In the genomic region with DNA sequence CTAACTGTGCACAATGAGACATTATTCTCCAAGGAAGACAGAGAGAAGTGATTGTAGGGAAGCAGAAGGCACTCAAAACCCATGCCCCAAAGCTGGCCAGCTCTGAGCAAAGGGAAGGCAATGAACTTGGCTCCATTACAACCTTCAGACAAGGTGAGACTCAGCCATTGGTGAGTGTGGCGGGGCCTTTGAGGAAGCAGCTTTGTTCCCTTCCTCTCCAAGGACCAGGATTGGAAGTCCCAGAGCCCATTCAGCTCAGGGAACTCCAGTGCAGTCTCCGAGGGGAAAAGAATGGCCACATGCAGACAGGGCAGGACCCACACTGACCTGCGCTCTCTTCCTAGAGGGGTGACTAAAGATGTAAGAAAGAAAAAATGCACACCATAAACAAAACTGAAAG, we compare ENCODE assay signal across 17 cellular contexts. TPM values are rescaled to one million over a fixed set of nuclear protein-coding genes. Genes with fewer than 3 reads are reported as not detected.
DNase-seq lines count a peak whose midpoint lies in the region; ATAC-seq, FAIRE-seq and TF ChIP-seq lines count a peak whose summit lies in the region.
"Had no signal": no experiment of that assay in that cellular context is flagged by ENCODE, and none has a peak within 500 bp of the region (broad histone marks: within the 10 kb centered on the region; RNA-seq: fewer than 3 reads in every experiment).

No MANE protein-coding gene starts in this region.

- H3K27ac ChIP-seq in IMR-90 (ENCODE audit: insufficient read depth, low read length) (no peak overlapping the region), endothelial cell of umbilical vein (ENCODE audit: insufficient read depth, low read depth, low read length) (peak overlapping the region; percentile 6), mesodermal cell (ENCODE audit: low read depth, low read length, severe bottlenecking) (peak overlapping the region; percentile 83), stomach smooth muscle (ENCODE audit: low read length) (peak overlapping the region; percentile 24)
- H3K27ac ChIP-seq: SJSA1 had no signal

- H3K27me3 ChIP-seq in IMR-90 (ENCODE audit: control insufficient read depth, insufficient read depth, low read length) (no peaks in the 10 kb centered on the region), endothelial cell of umbilical vein (ENCODE audit: control insufficient read depth in 2 of 2, insufficient read depth in 2 of 2, low read length in 2 of 2) (no peaks in the 10 kb centered on the region), stomach smooth muscle (ENCODE audit: control insufficient read depth in 1 of 2, insufficient read depth in 2 of 2, low read length in 2 of 2) (no peaks in the 10 kb centered on the region)
- H3K27me3 ChIP-seq: body of pancreas, SJSA1 had no signal

- H4K8ac ChIP-seq in IMR-90 (ENCODE audit: low read depth in 2 of 2, low read length in 2 of 2) = no peak overlapping the region

- H4K20me1 ChIP-seq in IMR-90 (ENCODE audit: insufficient read depth, low read length) (peaks cover 66% of the 10 kb centered on the region), endothelial cell of umbilical vein (replicated peaks; ENCODE audit: control insufficient read depth, extremely low read depth, insufficient read depth, low read length) (peaks cover 3% of the 10 kb centered on the region)

- H3K4me1 ChIP-seq in IMR-90 (ENCODE audit: control insufficient read depth, insufficient read depth, low read length) (peaks cover 10% of the 10 kb centered on the region), endothelial cell of umbilical vein (ENCODE audit: control insufficient read depth, extremely low read depth, insufficient read depth, low read length) (peaks cover 14% of the 10 kb centered on the region), mesodermal cell (ENCODE audit: control insufficient read depth, insufficient read depth, low read length, poor library complexity, severe bottlenecking) (peaks cover 38% of the 10 kb centered on the region), stomach smooth muscle (ENCODE audit: control insufficient read depth, insufficient read depth, low read length) (peaks cover 17% of the 10 kb centered on the region)
- H3K4me1 ChIP-seq: HAP-1 had no signal

- H3K9ac ChIP-seq in IMR-90 (ENCODE audit: low read depth, low read length) (no peak overlapping the region), endothelial cell of umbilical vein (replicated peaks; ENCODE audit: extremely low read depth, insufficient read depth, low read length) (no peak overlapping the region), stomach smooth muscle (ENCODE audit: low read length in 2 of 2) (no peak overlapping the region)

- BruUV-seq in IMR-90 (replicated peaks; lab: Mats Ljungman, UMichigan) = no TSS peak
- BruUV-seq in endothelial cell of umbilical vein (replicated peaks; lab: Mats Ljungman, UMichigan) = no TSS peak

- H3K79me1 ChIP-seq in IMR-90 (ENCODE audit: low read depth in 1 of 2, low read length in 2 of 2) = peaks cover 53 to 76% of the 10 kb centered on the region in 2 experiments

- H2AK9ac ChIP-seq in IMR-90 (replicated peaks; ENCODE audit: low read depth, low read length, poor library complexity) = no peak overlapping the region

- H3K9me1 ChIP-seq in IMR-90 (ENCODE audit: insufficient read depth, low read length) (peaks cover 29% of the 10 kb centered on the region), endothelial cell of umbilical vein (replicated peaks; ENCODE audit: control insufficient read depth, extremely low read depth, insufficient read depth, low read length) (no peaks in the 10 kb centered on the region)

- no peak overlapping the region for H2BK120ac ChIP-seq in IMR-90 (ENCODE audit: low read depth, low read length)

- H2AFZ ChIP-seq in IMR-90 (replicated peaks; ENCODE audit: low read length, poor library complexity) (no peak overlapping the region), endothelial cell of umbilical vein (ENCODE audit: low read depth, low read length) (no peak overlapping the region)

- no peak for DNase-seq in IMR-90
- DNase-seq in endothelial cell of umbilical vein (ENCODE audit: low read depth, low spot score) = peak; percentile 5
- no peak for DNase-seq in HUDEP-2 (lab: John Stamatoyannopoulos, UW; ENCODE audit: unreplicated experiment in 76 of 76)
- no peak for DNase-seq in NCI-H748 (lab: John Stamatoyannopoulos, UW; ENCODE audit: unreplicated experiment)
- DNase-seq: activated CD4-positive, CD25-positive, alpha-beta regulatory T cell treated with anti-CD3 and anti-CD28 coated beads, Interleukin-2, amount 50 U/mL, for 72 hours; activated naive CD4-positive, alpha-beta T cell treated with anti-CD3 and anti-CD28 coated beads, Interleukin-2, amount 10 ng/mL, durations not matched to agents 7 days and 5 days; GDM1; left colon; naive B cell; NCI-H1694 had no signal

- H3K9me3 ChIP-seq in IMR-90 (ENCODE audit: control insufficient read depth, insufficient read depth, low read length) (no peaks in the 10 kb centered on the region), endothelial cell of umbilical vein (replicated peaks; ENCODE audit: control insufficient read depth, insufficient read depth, low read length) (no peaks in the 10 kb centered on the region), mesodermal cell (ENCODE audit: control insufficient read depth, low read length) (peaks cover 9% of the 10 kb centered on the region), stomach smooth muscle (ENCODE audit: control insufficient read depth in 2 of 2, low read length in 2 of 2) (no peaks in the 10 kb centered on the region)
- H3K9me3 ChIP-seq: body of pancreas had no signal

- TF ChIP-seq CTCF in IMR-90 (conservative IDR thresholded peaks at IDR 0.05; ENCODE audit: low read depth, low read length) = no peak
- TF ChIP-seq CTCF in endothelial cell of umbilical vein (IDR thresholded peaks at IDR 0.05; ENCODE audit: extremely low read depth in 1 of 2, insufficient read depth in 1 of 2, low read depth in 1 of 2, low read length in 2 of 2) = no peak

- H3K4ac ChIP-seq in IMR-90 (ENCODE audit: low read depth, low read length) = no peak overlapping the region

- no peak overlapping the region for H2BK15ac ChIP-seq in IMR-90 (ENCODE audit: low read depth, low read length)

- FAIRE-seq in endothelial cell of umbilical vein (lab: Jason Lieb, UNC) = no peak
- FAIRE-seq: GM12891 had no signal

- POLR2A ChIA-PET in IMR-90 (lab: Charles Lee; ENCODE audit: unreplicated experiment) = no interaction called here
- POLR2A ChIA-PET in endothelial cell of umbilical vein (lab: Charles Lee) = no interaction called here

- H4K5ac ChIP-seq in IMR-90 (ENCODE audit: low read depth, low read length) = no peak overlapping the region

- no peak overlapping the region for H3K56ac ChIP-seq in IMR-90 (ENCODE audit: extremely low read depth, insufficient read depth, low read length)

- ATAC-seq in IMR-90 (ENCODE audit: low read depth) = peak; percentile 15; the same call in 1 of the 2 replicates
- no peak for ATAC-seq in GM21390 (IDR thresholded peaks at IDR 0.05; ENCODE audit: unreplicated experiment)
- ATAC-seq: left colon had no signal

- H2BK5ac ChIP-seq in IMR-90 (ENCODE audit: low read depth, low read length, poor library complexity, severe bottlenecking) = no peak overlapping the region

- in situ Hi-C loops in IMR-90 (cut with MboI; ENCODE audit: low sequenced_read_pairs) = no loop called here

- no peak overlapping the region for H3K4me2 ChIP-seq in IMR-90 (ENCODE audit: low read depth, low read length)
- no peak overlapping the region for H3K4me2 ChIP-seq in endothelial cell of umbilical vein (ENCODE audit: insufficient read depth, low read length)

- no peak overlapping the region for H3K18ac ChIP-seq in IMR-90 (ENCODE audit: low read depth, low read length)

- no CpG with 5 or more reads among the region's 3 CpGs for WGBS in IMR-90 (ENCODE audit: extremely low coverage in 2 of 2, insufficient read length in 1 of 2), 2 experiments
- WGBS in mesodermal cell (ENCODE audit: insufficient coverage in 2 of 2), 2 experiments = 83 to 90% methylated on average over 1 to 2 of the region's 3 CpGs

- no peak overlapping the region for H3K14ac ChIP-seq in IMR-90 (replicated peaks; ENCODE audit: low read depth, low read length)

- intact Hi-C loops in IMR-90 (cut with micrococcal nuclease) (no loop called here), endothelial cell of umbilical vein (cut with micrococcal nuclease) (loop anchor here (1.0 kb wide), 1 partner anchor 11 kb away; no protein-coding TSS in a partner anchor)

- no peak overlapping the region for H2BK20ac ChIP-seq in IMR-90 (ENCODE audit: low read depth, low read length)

- dilution Hi-C loops in IMR-90 (cut with HindIII; ENCODE audit: low sequenced_read_pairs, unreplicated experiment) = no loop called here
- dilution Hi-C loops in endothelial cell of umbilical vein (cut with MboI; ENCODE audit: extremely low pct_ligation_motif_present, low sequenced_read_pairs) = no loop called here

- H3K79me2 ChIP-seq in endothelial cell of umbilical vein (ENCODE audit: control insufficient read depth, insufficient read depth, low read length) = peaks cover 23% of the 10 kb centered on the region

- peak overlapping the region; percentile 7; the same call in 1 of the 2 replicates for H3K23ac ChIP-seq in IMR-90 (ENCODE audit: low read depth, low read length)

- H3K4me3 ChIP-seq in IMR-90 (ENCODE audit: insufficient read depth, low read depth, low read length) = no peak overlapping the region
- no peak overlapping the region for H3K4me3 ChIP-seq in endothelial cell of umbilical vein (replicated peaks in 1 of 3; ENCODE audit: insufficient read depth in 1 of 3, low read depth in 1 of 3, low read length in 3 of 3)
- no peak overlapping the region for H3K4me3 ChIP-seq in mesodermal cell (ENCODE audit: extremely low read depth, insufficient read depth, low read length, poor library complexity, severe bottlenecking)
- H3K4me3 ChIP-seq in stomach smooth muscle (ENCODE audit: low read length in 2 of 2) = no peak overlapping the region
- H3K4me3 ChIP-seq: body of pancreas, HAP-1, SJSA1 had no signal

- no peak overlapping the region; the same call in 1 of the 2 replicates for H2AK5ac ChIP-seq in IMR-90 (ENCODE audit: low read depth, low read length)

- CTCF ChIA-PET in IMR-90 (lab: Yijun Ruan, JAX) (no interaction called here), endothelial cell of umbilical vein (lab: Charles Lee) (interaction anchor here (1.5 to 2.0 kb wide), 5 partner anchors 9 to 118 kb away, joined by 3 to 7 read pairs (median 5); no protein-coding TSS in a partner anchor)

- peaks cover 24% of the 10 kb centered on the region for H3K36me3 ChIP-seq in IMR-90 (ENCODE audit: control insufficient read depth, insufficient read depth, low read length)
- peaks cover 5 to 9% of the 10 kb centered on the region in 2 experiments for H3K36me3 ChIP-seq in endothelial cell of umbilical vein (ENCODE audit: control insufficient read depth in 2 of 2, extremely low read depth in 1 of 2, insufficient read depth in 2 of 2, low read length in 2 of 2)
- H3K36me3 ChIP-seq in mesodermal cell (ENCODE audit: control insufficient read depth, insufficient read depth, low read length) = peaks cover 66% of the 10 kb centered on the region
- H3K36me3 ChIP-seq in stomach smooth muscle (ENCODE audit: control insufficient read depth in 2 of 2, insufficient read depth in 2 of 2, low read length in 2 of 2) = peaks cover 13 to 16% of the 10 kb centered on the region in 2 donors

- TF ChIP-seq RAD21 in IMR-90 (IDR thresholded peaks at IDR 0.05; ENCODE audit: low read length) = no peak

- H4K91ac ChIP-seq in IMR-90 (ENCODE audit: insufficient read depth, low read depth, low read length) = no peak overlapping the region

- TF ChIP-seq POLR2A in IMR-90 (IDR thresholded peaks at IDR 0.05; ENCODE audit: low read depth, low read length) (no peak), endothelial cell of umbilical vein (IDR thresholded peaks at IDR 0.05; ENCODE audit: low read depth, low read length) (no peak)

RNA-seq across cellular contexts. Expression of gene HEG1, which starts 23.1 kb away (rescaled TPM):
- 23.9 and 25.6 TPM in 2 replicates for total RNA-seq in IMR-90 (2012; rRNA removed)
- polyA plus RNA-seq in IMR-90 (2012; rRNA removed) = 36.3 and 43.4 TPM in 2 replicates
- 26.1 and 37.9 TPM in 2 replicates for polyA plus RNA-seq in IMR-90 (2012; cell fraction: cytosol; rRNA removed)
- 30.7 and 53.5 TPM in 2 replicates for polyA plus RNA-seq in IMR-90 (2012; cell fraction: nucleus; rRNA removed; ENCODE audit: low replicate concordance)
- total RNA-seq in endothelial cell of umbilical vein = 87.0 and 106 TPM in 2 replicates
- polyA plus RNA-seq in endothelial cell of umbilical vein = 40.9 and 50.1 TPM in 2 replicates
- polyA plus RNA-seq in endothelial cell of umbilical vein (2011; cell fraction: cytosol; rRNA removed) = 40.6 and 42.2 TPM in 2 replicates
- 50.1 and 53.9 TPM in 2 replicates for polyA plus RNA-seq in endothelial cell of umbilical vein (2011; cell fraction: nucleus; rRNA removed)
- 54.3 and 76.5 TPM in 2 replicates for polyA plus RNA-seq in endothelial cell of umbilical vein (2012)
- polyA minus RNA-seq in endothelial cell of umbilical vein = 131 and 134 TPM in 2 replicates
- 39.0 TPM for polyA minus RNA-seq in endothelial cell of umbilical vein (2011; cell fraction: cytosol; rRNA and poly(A)+ RNA removed)
- polyA minus RNA-seq in endothelial cell of umbilical vein (2011; cell fraction: nucleus; rRNA and poly(A)+ RNA removed) = 47.2 and 83.6 TPM in 2 replicates
- 122 TPM for polyA plus RNA-seq in mesodermal cell (2013, experiment 1 of 2)
- 98.4 TPM for polyA plus RNA-seq in mesodermal cell (2013, experiment 2 of 2)
